20 cellular contexts compared by ENCODE assay signal in the genomic region with DNA sequence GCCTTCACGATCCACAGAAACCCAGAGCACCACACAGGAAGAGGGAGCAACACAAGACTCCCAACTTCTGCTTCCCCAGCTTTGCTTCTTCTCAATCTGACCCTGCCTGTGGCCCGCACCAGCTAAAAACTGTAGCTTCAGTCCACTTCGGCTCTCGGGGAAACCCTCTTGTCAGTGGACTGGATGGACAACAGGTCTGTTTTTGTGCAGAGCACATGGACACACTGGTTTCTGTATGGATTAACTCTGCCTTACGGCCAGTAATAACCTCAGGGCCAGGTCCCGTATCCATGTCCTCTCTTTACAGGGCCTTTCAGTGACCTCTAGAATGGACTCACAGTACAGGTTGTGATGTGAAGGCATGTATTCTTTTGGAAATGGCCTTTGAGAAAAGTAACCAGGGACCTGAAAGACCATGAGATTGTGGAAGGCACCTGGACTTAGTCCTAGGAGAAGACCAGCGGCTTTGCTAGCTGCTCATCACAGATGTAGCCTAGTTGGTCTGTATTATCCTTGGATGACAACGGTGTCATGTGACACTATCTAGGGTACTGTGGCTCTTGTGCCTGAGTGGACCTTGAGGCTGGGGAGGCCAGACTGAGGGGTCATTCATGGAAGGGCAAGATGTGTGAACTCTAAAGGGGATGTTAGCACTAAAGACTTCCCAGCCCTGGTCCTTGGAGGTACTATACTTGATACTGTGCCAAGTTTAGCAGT. TPM values are rescaled to one million over a fixed set of nuclear protein-coding genes. Genes with fewer than 3 reads are reported as not detected.
DNase-seq lines count a peak whose midpoint lies in the region; ATAC-seq and TF ChIP-seq lines count a peak whose summit lies in the region.
"Had no signal": no experiment of that assay in that cellular context is flagged by ENCODE, and none has a peak within 500 bp of the region (broad histone marks: within the 10 kb centered on the region; RNA-seq: fewer than 3 reads in every experiment).

No MANE protein-coding gene starts in this region.

- TF ChIP-seq CTCF in activated CD8-positive, alpha-beta T cell treated with anti-CD3 and anti-CD28 coated beads for 36 hours (IDR thresholded peaks at IDR 0.05): no peak
- TF ChIP-seq CTCF in A673 (conservative IDR thresholded peaks at IDR 0.05; ENCODE audit: low read depth, low read length) (no peak), gastrocnemius medialis (IDR thresholded peaks at IDR 0.05 in 4 of 5, conservative IDR thresholded peaks at IDR 0.05 in 1 of 5) (no peak)

- H3K36me3 Mint-ChIP-seq in activated CD8-positive, alpha-beta T cell treated with anti-CD3 and anti-CD28 coated beads for 36 hours (ENCODE audit: low read depth): peaks cover 46% of the 10 kb centered on the region
- H3K36me3 Mint-ChIP-seq in activated CD8-positive, alpha-beta T cell treated with anti-CD3 and anti-CD28 coated beads, Interleukin-2, amount 10 ng/mL, durations not matched to agents 7 days and 5 days (ENCODE audit: low read depth): peaks cover 56% of the 10 kb centered on the region

- H3K27me3 Mint-ChIP-seq in activated CD8-positive, alpha-beta T cell treated with anti-CD3 and anti-CD28 coated beads for 36 hours: no peaks in the 10 kb centered on the region
- H3K27me3 Mint-ChIP-seq in activated CD8-positive, alpha-beta T cell treated with anti-CD3 and anti-CD28 coated beads, Interleukin-2, amount 10 ng/mL, durations not matched to agents 7 days and 5 days (ENCODE audit: low read depth): no peaks in the 10 kb centered on the region
- H3K27me3 Mint-ChIP-seq: type B pancreatic cell had no signal

- H3K4me3 ChIP-seq in A673 (ENCODE audit: low read depth, low read length, poor library complexity, severe bottlenecking) (no peak overlapping the region), gastrocnemius medialis (no peak overlapping the region)
- H3K4me3 ChIP-seq: lower lobe of right lung, mucosa of descending colon, sigmoid colon had no signal

- peaks cover 11% of the 10 kb centered on the region for H3K4me1 Mint-ChIP-seq in activated CD8-positive, alpha-beta T cell treated with anti-CD3 and anti-CD28 coated beads for 36 hours (ENCODE audit: low read depth)
- peaks cover 6% of the 10 kb centered on the region for H3K4me1 Mint-ChIP-seq in activated CD8-positive, alpha-beta T cell treated with anti-CD3 and anti-CD28 coated beads, Interleukin-2, amount 10 ng/mL, durations not matched to agents 7 days and 5 days (ENCODE audit: low read depth)
- H3K4me1 Mint-ChIP-seq: H9 had no signal

- no peaks in the 10 kb centered on the region for H3K27me3 ChIP-seq in A673 (replicated peaks; ENCODE audit: insufficient read depth, low read depth, low read length, poor library complexity)
- H3K27me3 ChIP-seq in gastrocnemius medialis: no peaks in the 10 kb centered on the region
- H3K27me3 ChIP-seq: sigmoid colon had no signal

- H3K36me3 ChIP-seq in A673 (ENCODE audit: insufficient read depth, low read length, poor library complexity, severe bottlenecking): peaks cover 86% of the 10 kb centered on the region
- H3K36me3 ChIP-seq in gastrocnemius medialis: peaks cover 0 to 85% of the 10 kb centered on the region in 2 donors

- CTCF ChIA-PET in activated CD8-positive, alpha-beta T cell treated with anti-CD3 and anti-CD28 coated beads for 36 hours (lab: Charles Lee): interaction anchor here (1.1 to 1.3 kb wide), 2 partner anchors 19 to 86 kb away, joined by 3 to 4 read pairs; no protein-coding TSS in a partner anchor
- CTCF ChIA-PET in activated CD8-positive, alpha-beta T cell treated with anti-CD3 and anti-CD28 coated beads, Interleukin-2, amount 10 ng/mL, durations not matched to agents 7 days and 5 days (lab: Charles Lee): interaction anchor here (2.2 kb wide), 1 partner anchor 16 kb away, joined by 11 read pairs; no protein-coding TSS in a partner anchor
- CTCF ChIA-PET in A673 (lab: Charles Lee): no interaction called here

- H3K4me3 Mint-ChIP-seq in activated CD8-positive, alpha-beta T cell treated with anti-CD3 and anti-CD28 coated beads for 36 hours: no peak overlapping the region
- no peak overlapping the region for H3K4me3 Mint-ChIP-seq in activated CD8-positive, alpha-beta T cell treated with anti-CD3 and anti-CD28 coated beads, Interleukin-2, amount 10 ng/mL, durations not matched to agents 7 days and 5 days
- H3K4me3 Mint-ChIP-seq: H9, type B pancreatic cell had no signal

- intact Hi-C loops in activated CD8-positive, alpha-beta T cell treated with anti-CD3 and anti-CD28 coated beads for 36 hours (cut with micrococcal nuclease): no loop called here
- intact Hi-C loops in A673 (cut with micrococcal nuclease; ENCODE audit: unreplicated experiment) (no loop called here), gastrocnemius medialis (cut with DNase I; ENCODE audit: low total_unique reads) (no loop called here)

- H3K9me3 ChIP-seq in A673 (ENCODE audit: low read depth, low read length, poor library complexity, severe bottlenecking) (no peaks in the 10 kb centered on the region), gastrocnemius medialis (no peaks in the 10 kb centered on the region)
- H3K9me3 ChIP-seq: lower lobe of right lung, mucosa of descending colon, sigmoid colon had no signal

- H3K4me1 ChIP-seq in A673 (ENCODE audit: insufficient read depth, low read length, poor library complexity, severe bottlenecking): no peaks in the 10 kb centered on the region
- peaks cover 7 to 10% of the 10 kb centered on the region in 2 donors for H3K4me1 ChIP-seq in gastrocnemius medialis

- TF ChIP-seq POLR2A in gastrocnemius medialis (IDR thresholded peaks at IDR 0.05): no peak

- peak overlapping the region; percentile 44 for H3K27ac Mint-ChIP-seq in activated CD8-positive, alpha-beta T cell treated with anti-CD3 and anti-CD28 coated beads for 36 hours
- no peak overlapping the region for H3K27ac Mint-ChIP-seq in activated CD8-positive, alpha-beta T cell treated with anti-CD3 and anti-CD28 coated beads, Interleukin-2, amount 10 ng/mL, durations not matched to agents 7 days and 5 days
- H3K27ac Mint-ChIP-seq: H9, type B pancreatic cell had no signal

- POLR2A ChIA-PET in activated CD8-positive, alpha-beta T cell treated with anti-CD3 and anti-CD28 coated beads for 36 hours (lab: Charles Lee): interaction anchor here (0.7 to 8.0 kb wide), 7 partner anchors 9 to 52 kb away, joined by 3 to 91 read pairs (median 19); a partner anchor contains a TSS
- POLR2A ChIA-PET in activated CD8-positive, alpha-beta T cell treated with anti-CD3 and anti-CD28 coated beads, Interleukin-2, amount 10 ng/mL, durations not matched to agents 7 days and 5 days (lab: Charles Lee): interaction anchor here (1.2 kb wide), 1 partner anchor 28 kb away, joined by 3 read pairs; no protein-coding TSS in a partner anchor
- POLR2A ChIA-PET in A673 (lab: Charles Lee; ENCODE audit: low non-redundant PET): interaction anchor here (0.6 kb wide), 1 partner anchor 9 kb away, joined by 5 read pairs; no protein-coding TSS in a partner anchor

- no peaks in the 10 kb centered on the region for H3K9me3 Mint-ChIP-seq in activated CD8-positive, alpha-beta T cell treated with anti-CD3 and anti-CD28 coated beads for 36 hours
- H3K9me3 Mint-ChIP-seq in activated CD8-positive, alpha-beta T cell treated with anti-CD3 and anti-CD28 coated beads, Interleukin-2, amount 10 ng/mL, durations not matched to agents 7 days and 5 days (ENCODE audit: insufficient read depth): no peaks in the 10 kb centered on the region
- H3K9me3 Mint-ChIP-seq: H9, type B pancreatic cell had no signal

- in situ Hi-C loops in gastrocnemius medialis (cut with MboI; ENCODE audit: low sequenced_read_pairs in 4 of 4): loop anchor here in 1 of 4 donors (25.0 kb wide), 1 partner anchor 285 kb away; a partner anchor contains a TSS

- ATAC-seq in activated CD8-positive, alpha-beta T cell treated with anti-CD3 and anti-CD28 coated beads for 36 hours: no peak
- no peak for ATAC-seq in activated CD8-positive, alpha-beta T cell treated with anti-CD3 and anti-CD28 coated beads, Interleukin-2, amount 10 ng/mL, durations not matched to agents 7 days and 5 days
- peak; percentile 8 for ATAC-seq in esophagus mucosa
- ATAC-seq in gastrocnemius medialis: no peak
- ATAC-seq: lower lobe of right lung, mucosa of descending colon had no signal

- TSS peak; percentile 22 for BruUV-seq in A673 (replicated peaks; lab: Mats Ljungman, UMichigan)

- H3K27ac ChIP-seq in A673 (ENCODE audit: low read depth, low read length, poor library complexity, severe bottlenecking) (no peak overlapping the region), gastrocnemius medialis (no peak overlapping the region)
- H3K27ac ChIP-seq: lower lobe of right lung, parathyroid adenoma, sigmoid colon had no signal

- DNase-seq in activated CD8-positive, alpha-beta T cell treated with anti-CD3 and anti-CD28 coated beads for 36 hours: no peak
- DNase-seq in activated CD8-positive, alpha-beta T cell treated with anti-CD3 and anti-CD28 coated beads, Interleukin-2, amount 10 ng/mL, durations not matched to agents 7 days and 5 days: no peak
- no peak for DNase-seq in A673 (ENCODE audit: low spot score)
- DNase-seq in amniotic stem cell (lab: John Stamatoyannopoulos, UW): no peak
- DNase-seq in gastrocnemius medialis: no peak
- DNase-seq in DMS79 treated with DMSO at 0.1 percent for 48 hours (lab: John Stamatoyannopoulos, UW): no peak
- DNase-seq: 8988T; activated CD4-positive, alpha-beta T cell treated with anti-CD3 and anti-CD28 coated beads, Interleukin-2, amount 50 U/mL, for 1 hour; activated CD8-positive, alpha-beta memory T cell treated with anti-CD3 and anti-CD28 coated beads, Interleukin-2, amount 50 U/mL, for 48 hours; H9; Kasumi-1; lower lobe of right lung; mucosa of descending colon; NCI-H1694; NCI-H526 treated with DMSO at 0.1 percent for 48 hours; sigmoid colon had no signal

RNA-seq across cellular contexts. Expression of a gene that starts 5.8 kb away (rescaled TPM):
- 10 to 100 TPM; 43.1 to 50.5 TPM for total RNA-seq in activated CD8-positive, alpha-beta T cell treated with anti-CD3 and anti-CD28 coated beads for 36 hours
- 10 to 100 TPM; 34.7 to 35.4 TPM for total RNA-seq in activated CD8-positive, alpha-beta T cell treated with anti-CD3 and anti-CD28 coated beads, Interleukin-2, amount 10 ng/mL, durations not matched to agents 7 days and 5 days
- total RNA-seq in A673 (2021): 64.1 and 75.4 TPM in 2 replicates
- polyA plus RNA-seq in PFSK-1 (2012; ENCODE audit: insufficient read length, low read depth): 46.9 TPM
- 33.0 TPM for total RNA-seq in esophagus mucosa
- 10 to 100 TPM; 13.4 to 25.1 (median 16.7) TPM for total RNA-seq in gastrocnemius medialis

RNA-seq across cellular contexts. Expression of a gene that starts 6.0 kb away (rescaled TPM):
- 10 to 100 TPM; 32.6 to 33.9 TPM for total RNA-seq in activated CD8-positive, alpha-beta T cell treated with anti-CD3 and anti-CD28 coated beads for 36 hours
- 10 to 100 TPM; 55.6 to 59.0 TPM for total RNA-seq in activated CD8-positive, alpha-beta T cell treated with anti-CD3 and anti-CD28 coated beads, Interleukin-2, amount 10 ng/mL, durations not matched to agents 7 days and 5 days
- total RNA-seq in A673 (2021) (75.1 and 84.2 TPM in 2 replicates), esophagus mucosa (41.8 TPM), gastrocnemius medialis (10 to 100 TPM; 55.6 to 97.9 (median 73.5) TPM)
- polyA plus RNA-seq in PFSK-1 (2012; ENCODE audit: insufficient read length, low read depth): 104 TPM

RNA-seq across cellular contexts. Expression of a gene that starts 12.6 kb away (rescaled TPM):
- under 1 TPM; 0.11 to 0.18 TPM for total RNA-seq in activated CD8-positive, alpha-beta T cell treated with anti-CD3 and anti-CD28 coated beads for 36 hours
- under 1 TPM; 0.26 to 0.55 TPM for total RNA-seq in activated CD8-positive, alpha-beta T cell treated with anti-CD3 and anti-CD28 coated beads, Interleukin-2, amount 10 ng/mL, durations not matched to agents 7 days and 5 days
- total RNA-seq in A673 (2021): 0.58 and 0.94 TPM in 2 replicates
- 0.93 TPM for polyA plus RNA-seq in PFSK-1 (2012; ENCODE audit: insufficient read length, low read depth)
- total RNA-seq in esophagus mucosa: 0.20 TPM
- not detected for total RNA-seq in gastrocnemius medialis

RNA-seq across cellular contexts. Expression of a gene that starts 45.3 kb away (rescaled TPM):
- total RNA-seq in activated CD8-positive, alpha-beta T cell treated with anti-CD3 and anti-CD28 coated beads for 36 hours: 10 to 100 TPM; 30.2 to 32.9 TPM
- 10 to 100 TPM; 34.7 to 35.5 TPM for total RNA-seq in activated CD8-positive, alpha-beta T cell treated with anti-CD3 and anti-CD28 coated beads, Interleukin-2, amount 10 ng/mL, durations not matched to agents 7 days and 5 days
- total RNA-seq in A673 (2021): 39.1 and 46.0 TPM in 2 replicates
- 27.0 TPM for polyA plus RNA-seq in PFSK-1 (2012; ENCODE audit: insufficient read length, low read depth)
- total RNA-seq in esophagus mucosa: 8.9 TPM
- total RNA-seq in gastrocnemius medialis: 10 to 100 TPM; 28.8 to 45.2 (median 37.7) TPM

RNA-seq across cellular contexts. Expression of a gene that starts 53.1 kb away (rescaled TPM):
- total RNA-seq in activated CD8-positive, alpha-beta T cell treated with anti-CD3 and anti-CD28 coated beads for 36 hours: 10 to 100 TPM; 92.3 to 92.6 TPM
- total RNA-seq in activated CD8-positive, alpha-beta T cell treated with anti-CD3 and anti-CD28 coated beads, Interleukin-2, amount 10 ng/mL, durations not matched to agents 7 days and 5 days: 10 to 100 TPM; 57.6 to 62.1 TPM
- 109 and 111 TPM in 2 replicates for total RNA-seq in A673 (2021)
- polyA plus RNA-seq in PFSK-1 (2012; ENCODE audit: insufficient read length, low read depth): 83.2 TPM
- 36.5 TPM for total RNA-seq in esophagus mucosa
- total RNA-seq in gastrocnemius medialis: 10 to 100 TPM; 11.8 to 21.8 (median 16.6) TPM
